In the genomic region with DNA sequence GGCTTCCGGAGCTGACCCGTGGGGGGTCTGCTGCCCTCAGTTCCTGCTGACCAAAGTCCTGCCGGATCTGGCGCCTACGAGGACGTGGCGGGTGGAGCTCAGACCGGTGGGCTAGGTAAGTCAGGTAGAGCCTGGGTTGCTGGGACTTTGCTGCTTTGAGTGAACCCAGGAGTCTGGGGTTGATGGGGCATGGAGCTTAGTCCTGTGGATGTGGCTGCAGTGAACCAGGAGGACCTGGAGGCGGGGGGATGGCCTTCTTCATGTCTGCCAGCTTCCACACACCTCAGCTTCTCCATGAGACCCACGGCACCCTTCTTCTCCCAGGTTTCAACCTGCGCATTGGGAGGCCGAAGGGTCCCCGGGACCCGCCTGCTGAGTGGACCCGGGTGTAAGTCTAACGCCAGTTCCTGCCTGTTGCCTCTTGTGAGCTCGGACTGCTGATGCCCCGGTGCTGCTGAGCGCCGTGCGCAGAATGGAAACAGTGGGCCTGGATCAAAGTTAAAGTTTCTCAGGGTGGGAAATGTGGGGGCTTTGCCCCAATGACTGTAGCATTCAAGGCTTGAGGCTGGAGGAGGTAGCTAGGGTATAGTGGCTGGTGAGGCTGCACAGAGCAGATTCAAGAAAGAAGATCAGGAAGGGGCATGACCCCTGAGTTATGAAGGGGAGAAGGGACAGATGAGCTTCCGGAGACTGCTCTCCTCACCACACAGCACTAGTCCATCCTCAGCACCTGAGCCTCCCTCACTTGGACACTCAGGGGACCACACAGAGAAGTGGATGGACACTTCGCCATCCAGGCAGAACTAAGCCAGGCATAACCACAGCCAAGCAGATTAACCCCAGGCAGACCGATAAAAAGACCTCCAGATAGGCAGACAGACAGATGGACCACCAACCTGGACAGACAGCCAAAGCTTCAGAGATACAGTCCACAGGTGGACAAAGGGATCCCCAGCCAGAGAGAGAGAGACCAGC, we compare ENCODE assay signal across 7 cellular contexts. TPM values are rescaled to one million over a fixed set of nuclear protein-coding genes. Genes with fewer than 3 reads are reported as not detected.
DNase-seq lines count a peak whose midpoint lies in the region; FAIRE-seq and TF ChIP-seq lines count a peak whose summit lies in the region.

No MANE protein-coding gene starts in this region.

- H3K27ac ChIP-seq in endothelial cell of umbilical vein (ENCODE audit: insufficient read depth, low read depth, low read length) (peak overlapping the region; percentile 76), parathyroid adenoma (peak overlapping the region; percentile 70)

- intact Hi-C loops in endothelial cell of umbilical vein (cut with micrococcal nuclease), result loop anchor here (1.0 to 2.0 kb wide), 3 partner anchors 14 to 31 kb away; a partner anchor contains a TSS

- CTCF ChIA-PET in endothelial cell of umbilical vein (lab: Charles Lee), result interaction anchor here (0.6 to 2.3 kb wide), 7 partner anchors 10 to 424 kb away, joined by 3 to 15 read pairs (median 4); a partner anchor contains a TSS

- TF ChIP-seq POLR2A in NB4 (IDR thresholded peaks at IDR 0.05; ENCODE audit: extremely low read depth, insufficient read length) (no peak), endothelial cell of umbilical vein (IDR thresholded peaks at IDR 0.05; ENCODE audit: low read depth, low read length) (no peak)

- dilution Hi-C loops in endothelial cell of umbilical vein (cut with MboI; ENCODE audit: extremely low pct_ligation_motif_present, low sequenced_read_pairs), result no loop called here

- H3K9ac ChIP-seq in endothelial cell of umbilical vein (replicated peaks; ENCODE audit: extremely low read depth, insufficient read depth, low read length) (peak overlapping the region; percentile 82), parathyroid adenoma (peak overlapping the region; percentile 58)

- H2AFZ ChIP-seq in endothelial cell of umbilical vein (ENCODE audit: low read depth, low read length) (peak overlapping the region; percentile 97), parathyroid adenoma (peak overlapping the region; percentile 97)

- POLR2A ChIA-PET in endothelial cell of umbilical vein (lab: Charles Lee), result no interaction called here

- no peaks in the 10 kb centered on the region for H3K9me1 ChIP-seq in endothelial cell of umbilical vein (replicated peaks; ENCODE audit: control insufficient read depth, extremely low read depth, insufficient read depth, low read length)

- no peak for FAIRE-seq in endothelial cell of umbilical vein (lab: Jason Lieb, UNC)

- peaks cover 5% of the 10 kb centered on the region for H3K79me2 ChIP-seq in endothelial cell of umbilical vein (ENCODE audit: control insufficient read depth, insufficient read depth, low read length)
- peaks cover 2% of the 10 kb centered on the region for H3K79me2 ChIP-seq in parathyroid adenoma

- TSS peak; percentile 23 for BruUV-seq in endothelial cell of umbilical vein (replicated peaks; lab: Mats Ljungman, UMichigan)

- H3K4me3 ChIP-seq in NB4 (ENCODE audit: low read depth, low read length), result peak overlapping the region; percentile 71
- H3K4me3 ChIP-seq in endothelial cell of umbilical vein (replicated peaks in 1 of 3; ENCODE audit: insufficient read depth in 1 of 3, low read depth in 1 of 3, low read length in 3 of 3), result peak overlapping the region; percentile 47 to 79 (median 72)
- H3K4me3 ChIP-seq in parathyroid adenoma (ENCODE audit: low read depth, low read length), result peak overlapping the region; percentile 75

- H3K36me3 ChIP-seq in endothelial cell of umbilical vein (ENCODE audit: control insufficient read depth in 2 of 2, extremely low read depth in 1 of 2, insufficient read depth in 2 of 2, low read length in 2 of 2) (no peaks in the 10 kb centered on the region), parathyroid adenoma (ENCODE audit: control insufficient read depth, insufficient read depth, low read length) (no peaks in the 10 kb centered on the region)

- H4K20me1 ChIP-seq in endothelial cell of umbilical vein (replicated peaks; ENCODE audit: control insufficient read depth, extremely low read depth, insufficient read depth, low read length), result no peaks in the 10 kb centered on the region

- TF ChIP-seq CTCF in GM20000 (IDR thresholded peaks at IDR 0.05; ENCODE audit: extremely low read depth, missing control alignments), result no peak
- no peak for TF ChIP-seq CTCF in NB4 (IDR thresholded peaks at IDR 0.05; ENCODE audit: low read depth, low read length)
- TF ChIP-seq CTCF in endothelial cell of umbilical vein (IDR thresholded peaks at IDR 0.05; ENCODE audit: extremely low read depth in 1 of 2, insufficient read depth in 1 of 2, low read depth in 1 of 2, low read length in 2 of 2), result peak in 1 of 2 donors; percentile 2
- TF ChIP-seq CTCF in parathyroid adenoma (IDR thresholded peaks at IDR 0.05), result no peak

- H3K4me2 ChIP-seq in endothelial cell of umbilical vein (ENCODE audit: insufficient read depth, low read length), result peak overlapping the region; percentile 90
- H3K4me2 ChIP-seq in parathyroid adenoma (ENCODE audit: low read length), result peak overlapping the region; percentile 88

- H3K27me3 ChIP-seq in endothelial cell of umbilical vein (ENCODE audit: control insufficient read depth in 2 of 2, insufficient read depth in 2 of 2, low read length in 2 of 2) (no peaks in the 10 kb centered on the region), parathyroid adenoma (ENCODE audit: control insufficient read depth, insufficient read depth, low read length) (no peaks in the 10 kb centered on the region)

- DNase-seq in GM20000 (ENCODE audit: low spot score) (peak; percentile 27), NB4 (ENCODE audit: low read depth) (no peak), endothelial cell of umbilical vein (ENCODE audit: low read depth, low spot score) (no peak), SW 1271 (lab: John Stamatoyannopoulos, UW) (no peak), NCI-H526 treated with DMSO at 0.1 percent for 48 hours (lab: John Stamatoyannopoulos, UW) (no peak)
- no peak for DNase-seq in stimulated activated CD4-positive, alpha-beta T cell treated with anti-CD3 and anti-CD28 coated beads, Interleukin-2, amount 100 ng/mL, for 48 hours

- H3K4me1 ChIP-seq in endothelial cell of umbilical vein (ENCODE audit: control insufficient read depth, extremely low read depth, insufficient read depth, low read length) (peaks cover 14% of the 10 kb centered on the region), parathyroid adenoma (peaks cover 7% of the 10 kb centered on the region)

- H3K9me3 ChIP-seq in endothelial cell of umbilical vein (replicated peaks; ENCODE audit: control insufficient read depth, insufficient read depth, low read length) (no peaks in the 10 kb centered on the region), parathyroid adenoma (ENCODE audit: control insufficient read depth, low read length) (no peaks in the 10 kb centered on the region)

TF ChIP-seq in endothelial cell of umbilical vein, 7 proteins besides CTCF, POLR2A, EP300 and RAD21:
- TF ChIP-seq JUN (IDR thresholded peaks at IDR 0.05; ENCODE audit: borderline replicate concordance, insufficient read depth, insufficient read length, low read depth) (no peak), MYC (IDR thresholded peaks at IDR 0.05; ENCODE audit: low read depth, low read length) (no peak), EZH2 (IDR thresholded peaks at IDR 0.05; ENCODE audit: borderline replicate concordance, low read depth, low read length, severe bottlenecking) (no peak), POLR2AphosphoS5 (IDR thresholded peaks at IDR 0.05; ENCODE audit: insufficient read depth, low read depth, low read length) (no peak), FOS (IDR thresholded peaks at IDR 0.05; ENCODE audit: borderline replicate concordance, insufficient read depth, low read length) (no peak), GATA2 (IDR thresholded peaks at IDR 0.05; ENCODE audit: insufficient read depth, insufficient read length, low read depth, low read length) (no peak)
- TF ChIP-seq, protein P1, sequence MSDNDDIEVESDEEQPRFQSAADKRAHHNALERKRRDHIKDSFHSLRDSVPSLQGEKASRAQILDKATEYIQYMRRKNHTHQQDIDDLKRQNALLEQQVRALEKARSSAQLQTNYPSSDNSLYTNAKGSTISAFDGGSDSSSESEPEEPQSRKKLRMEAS (IDR thresholded peaks at IDR 0.05; ENCODE audit: insufficient read depth, insufficient read length), result no peak

RNA-seq across cellular contexts. Expression of a gene that starts 17.3 kb away (rescaled TPM):
- 31.5 and 39.6 TPM in 2 replicates for total RNA-seq in endothelial cell of umbilical vein
- polyA plus RNA-seq in endothelial cell of umbilical vein, result 38.3 and 39.4 TPM in 2 replicates
- 34.5 and 37.2 TPM in 2 replicates for polyA plus RNA-seq in endothelial cell of umbilical vein (2011; cell fraction: cytosol; rRNA removed)
- 98.9 and 101 TPM in 2 replicates for polyA plus RNA-seq in endothelial cell of umbilical vein (2011; cell fraction: nucleus; rRNA removed)
- 24.1 and 25.1 TPM in 2 replicates for polyA plus RNA-seq in endothelial cell of umbilical vein (2012)
- polyA minus RNA-seq in endothelial cell of umbilical vein, result 37.1 and 53.9 TPM in 2 replicates
- polyA minus RNA-seq in endothelial cell of umbilical vein (2011; cell fraction: cytosol; rRNA and poly(A)+ RNA removed), result 15.3 TPM
- 34.6 and 42.5 TPM in 2 replicates for polyA minus RNA-seq in endothelial cell of umbilical vein (2011; cell fraction: nucleus; rRNA and poly(A)+ RNA removed)

RNA-seq across cellular contexts. Expression of a gene that starts 30.4 kb away (rescaled TPM):
- total RNA-seq in endothelial cell of umbilical vein, result 63.1 and 74.0 TPM in 2 replicates
- polyA plus RNA-seq in endothelial cell of umbilical vein, result 149 and 177 TPM in 2 replicates
- 121 TPM in 2 replicates for polyA plus RNA-seq in endothelial cell of umbilical vein (2011; cell fraction: cytosol; rRNA removed)
- polyA plus RNA-seq in endothelial cell of umbilical vein (2011; cell fraction: nucleus; rRNA removed), result 146 and 150 TPM in 2 replicates
- polyA plus RNA-seq in endothelial cell of umbilical vein (2012), result 105 and 109 TPM in 2 replicates
- 55.9 and 60.7 TPM in 2 replicates for polyA minus RNA-seq in endothelial cell of umbilical vein
- polyA minus RNA-seq in endothelial cell of umbilical vein (2011; cell fraction: cytosol; rRNA and poly(A)+ RNA removed), result 64.2 TPM
- polyA minus RNA-seq in endothelial cell of umbilical vein (2011; cell fraction: nucleus; rRNA and poly(A)+ RNA removed), result 40.5 and 56.9 TPM in 2 replicates
